15 cellular contexts compared by ENCODE assay signal in genomic region chr4:8762951-8763735, GRCh38.
"Had no signal": no experiment of that assay in that cellular context is flagged by ENCODE, and none has a peak within 500 bp of the region (broad histone marks: within the 10 kb centered on the region; RNA-seq: fewer than 3 reads in every experiment).

No MANE protein-coding gene starts in this region.

- H3K4me3 Mint-ChIP-seq: activated CD4-positive, alpha-beta T cell treated with anti-CD3 and anti-CD28 coated beads, Interleukin-2, amount 10 ng/mL, durations not matched to agents 7 days and 5 days; activated T-cell treated with anti-CD3 and anti-CD28 coated beads, Interleukin-2, amount 50 U/mL, for 4 hours; central memory CD8-positive, alpha-beta T cell; dendritic cell treated with granulocyte-macrophage colony-stimulating factor and Interleukin-4, amounts not matched to agents 40 ng/mL and 50 ng/mL, for 4 days; effector memory CD8-positive, alpha-beta T cell; memory B cell; stimulated activated effector memory CD8-positive, alpha-beta T cell treated with anti-CD3 and anti-CD28 coated beads, Interleukin-12 subunit alpha, Interleukin-12 subunit beta, amount 100 ng/mL, for 72 hours had no signal

- H3K27me3 Mint-ChIP-seq: activated CD4-positive, alpha-beta T cell treated with anti-CD3 and anti-CD28 coated beads, Interleukin-2, amount 10 ng/mL, durations not matched to agents 7 days and 5 days; central memory CD8-positive, alpha-beta T cell; dendritic cell treated with granulocyte-macrophage colony-stimulating factor and Interleukin-4, amounts not matched to agents 40 ng/mL and 50 ng/mL, for 4 days had no signal

- H3K27me3 ChIP-seq: adrenal gland, pancreas had no signal

- H3K36me3 ChIP-seq: adrenal gland, pancreas, tibial artery had no signal

- H3K4me3 ChIP-seq: adrenal gland, pancreas, smooth muscle cell, tibial artery had no signal

- ATAC-seq: activated T-cell treated with anti-CD3 and anti-CD28 coated beads, Interleukin-2, amount 50 U/mL, for 4 hours; effector memory CD8-positive, alpha-beta T cell; pancreas; SK-N-SH treated with all-trans-retinoic acid at 6 μM for 48 hours; stimulated activated effector memory CD8-positive, alpha-beta T cell treated with anti-CD3 and anti-CD28 coated beads, Interleukin-12 subunit alpha, Interleukin-12 subunit beta, amount 100 ng/mL, for 72 hours had no signal

- DNase-seq: activated CD4-positive, alpha-beta T cell treated with anti-CD3 and anti-CD28 coated beads, Interleukin-2, amount 10 ng/mL, durations not matched to agents 7 days and 5 days; activated CD4-positive, CD25-positive, alpha-beta regulatory T cell; activated naive CD4-positive, alpha-beta T cell; activated T-cell treated with anti-CD3 and anti-CD28 coated beads, Interleukin-2, amount 50 U/mL, for 4 hours; adrenal gland; effector memory CD8-positive, alpha-beta T cell; hippocampal formation had no signal

- H3K27ac ChIP-seq: adrenal gland, pancreas, tibial artery had no signal

- H3K4me1 ChIP-seq: adrenal gland, pancreas, tibial artery had no signal

- H3K36me3 Mint-ChIP-seq: memory B cell; stimulated activated effector memory CD8-positive, alpha-beta T cell treated with anti-CD3 and anti-CD28 coated beads, Interleukin-12 subunit alpha, Interleukin-12 subunit beta, amount 100 ng/mL, for 72 hours had no signal

- H3K9me3 ChIP-seq: adrenal gland, pancreas, tibial artery had no signal

- H3K4me1 Mint-ChIP-seq: activated CD4-positive, alpha-beta T cell treated with anti-CD3 and anti-CD28 coated beads, Interleukin-2, amount 10 ng/mL, durations not matched to agents 7 days and 5 days; central memory CD8-positive, alpha-beta T cell; memory B cell; stimulated activated effector memory CD8-positive, alpha-beta T cell treated with anti-CD3 and anti-CD28 coated beads, Interleukin-12 subunit alpha, Interleukin-12 subunit beta, amount 100 ng/mL, for 72 hours had no signal

- H3K27ac Mint-ChIP-seq: activated CD4-positive, alpha-beta T cell treated with anti-CD3 and anti-CD28 coated beads, Interleukin-2, amount 10 ng/mL, durations not matched to agents 7 days and 5 days; dendritic cell treated with granulocyte-macrophage colony-stimulating factor and Interleukin-4, amounts not matched to agents 40 ng/mL and 50 ng/mL, for 4 days; effector memory CD8-positive, alpha-beta T cell; memory B cell; stimulated activated effector memory CD8-positive, alpha-beta T cell treated with anti-CD3 and anti-CD28 coated beads, Interleukin-12 subunit alpha, Interleukin-12 subunit beta, amount 100 ng/mL, for 72 hours had no signal

- H3K9me3 Mint-ChIP-seq: activated CD4-positive, alpha-beta T cell treated with anti-CD3 and anti-CD28 coated beads, Interleukin-2, amount 10 ng/mL, durations not matched to agents 7 days and 5 days; activated T-cell treated with anti-CD3 and anti-CD28 coated beads, Interleukin-2, amount 50 U/mL, for 4 hours; central memory CD8-positive, alpha-beta T cell; dendritic cell treated with granulocyte-macrophage colony-stimulating factor and Interleukin-4, amounts not matched to agents 40 ng/mL and 50 ng/mL, for 4 days; effector memory CD8-positive, alpha-beta T cell; memory B cell; stimulated activated effector memory CD8-positive, alpha-beta T cell treated with anti-CD3 and anti-CD28 coated beads, Interleukin-12 subunit alpha, Interleukin-12 subunit beta, amount 100 ng/mL, for 72 hours had no signal
